Comparison of ENCODE assay signal across 8 cellular contexts in genomic region chr3:141303481-141304223, GRCh38.
DNase-seq lines count a peak whose midpoint lies in the region; ATAC-seq, FAIRE-seq and TF ChIP-seq lines count a peak whose summit lies in the region.

No MANE protein-coding gene starts in this region.

- in situ Hi-C loops in KBM-7 (cut with MboI; ENCODE audit: low pct_unique_long_range_greater_than_20kb, low sequenced_read_pairs), result no loop called here

- no peak overlapping the region for H3K9ac ChIP-seq in NT2/D1 (ENCODE audit: insufficient read length, low read depth)

- H3K4me2 ChIP-seq in osteoblast (ENCODE audit: insufficient read depth, low read length), result no peak overlapping the region

- H3K79me2 ChIP-seq in osteoblast (ENCODE audit: insufficient read depth, low read length), result no peaks in the 10 kb centered on the region

- H3K36me3 ChIP-seq in NT2/D1 (ENCODE audit: insufficient read depth, insufficient read length, low read length) (no peaks in the 10 kb centered on the region), osteoblast (ENCODE audit: insufficient read depth, low read length) (no peaks in the 10 kb centered on the region)

- TF ChIP-seq CTCF in D721Med (IDR thresholded peaks at IDR 0.05; ENCODE audit: insufficient read depth, missing control alignments) (peak; percentile 70), osteoblast (IDR thresholded peaks at IDR 0.05; ENCODE audit: extremely low read depth, low read depth, low read length) (peak; percentile 82)

- H4K20me1 ChIP-seq in osteoblast (ENCODE audit: insufficient read depth, low read length), result no peaks in the 10 kb centered on the region

- H3K4me1 ChIP-seq in NT2/D1 (ENCODE audit: insufficient read depth, insufficient read length) (no peaks in the 10 kb centered on the region), osteoblast (ENCODE audit: insufficient read depth, low read length) (peaks cover 12% of the 10 kb centered on the region)

- H3K4me3 ChIP-seq in NT2/D1 (ENCODE audit: insufficient read length, low read depth), result no peak overlapping the region
- no peak overlapping the region for H3K4me3 ChIP-seq in osteoblast (ENCODE audit: insufficient read depth, low read length)

- peak; percentile 85 for DNase-seq in D721Med (ENCODE audit: insufficient read length, low spot score)
- DNase-seq in KBM-7, result peak; percentile 93
- peak; percentile 44 for DNase-seq in NT2/D1 (ENCODE audit: low read depth, low spot score)
- peak; percentile 33 for DNase-seq in activated T-cell treated with anti-CD3 and anti-CD28 coated beads, Interleukin-2, amount 50 U/mL, for 1 hour
- DNase-seq in fibroblast of the conjunctiva (ENCODE audit: low read depth), result peak; percentile 68
- peak; percentile 58 for DNase-seq in osteoblast (ENCODE audit: insufficient read length, low spot score, missing footprints)
- DNase-seq in OCI-M2 (lab: John Stamatoyannopoulos, UW; ENCODE audit: unreplicated experiment), result no peak

- peak; percentile 62 for ATAC-seq in GM21360 (IDR thresholded peaks at IDR 0.05; ENCODE audit: unreplicated experiment)

- FAIRE-seq in D721Med (lab: Jason Lieb, UNC), result no peak

- peaks cover 10% of the 10 kb centered on the region; the same call in 1 of the 2 replicates for H3K9me3 ChIP-seq in NT2/D1 (ENCODE audit: insufficient read depth, low read length)
- H3K9me3 ChIP-seq in osteoblast (ENCODE audit: low read depth, low read length), result no peaks in the 10 kb centered on the region

- H3K27me3 ChIP-seq in NT2/D1 (ENCODE audit: insufficient read depth, insufficient read length), result peaks cover 5% of the 10 kb centered on the region
- no peaks in the 10 kb centered on the region for H3K27me3 ChIP-seq in osteoblast (ENCODE audit: insufficient read depth, low read length)

- H3K27ac ChIP-seq in osteoblast (ENCODE audit: low read depth, low read length), result no peak overlapping the region

- H2AFZ ChIP-seq in osteoblast (ENCODE audit: low read length), result peak overlapping the region; percentile 58
